1 cellular context compared by ENCODE assay signal in the genomic region with DNA sequence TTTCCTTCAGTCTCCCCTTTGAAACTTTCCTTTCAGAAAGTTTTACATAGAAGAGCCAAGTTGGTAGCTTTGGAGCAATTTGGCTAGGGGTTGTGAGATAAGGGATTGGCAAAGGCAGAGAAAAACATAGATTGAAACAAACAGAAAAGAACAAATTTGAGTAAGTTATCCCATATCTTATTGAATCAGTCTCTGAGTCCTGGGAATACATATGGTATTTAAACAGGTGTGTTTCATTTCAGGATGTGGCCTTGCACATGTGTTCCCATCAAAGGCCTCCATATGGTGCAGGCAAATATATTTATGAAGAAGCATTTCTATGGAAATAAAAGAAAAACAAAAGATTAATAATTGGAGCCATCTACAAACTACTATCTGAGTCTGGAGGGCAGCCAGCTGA.
TF ChIP-seq lines count a peak whose summit lies in the region.

No MANE protein-coding gene starts in this region.

TF ChIP-seq in GM23338, 12 proteins besides CTCF, POLR2A, EP300 and RAD21 (continued from another document):
- TF ChIP-seq CREB1 (CRISPR knock-in tag; IDR thresholded peaks at IDR 0.05; ENCODE audit: low read depth) (no peak), NANOG (IDR thresholded peaks at IDR 0.05; ENCODE audit: borderline replicate concordance) (no peak), JUNB (IDR thresholded peaks at IDR 0.05; ENCODE audit: unreplicated experiment) (no peak), ZNF114 (CRISPR knock-in tag; IDR thresholded peaks at IDR 0.05) (no peak), STAT1 (IDR thresholded peaks at IDR 0.05; ENCODE audit: unreplicated experiment) (no peak)
- TF ChIP-seq, protein P1, sequence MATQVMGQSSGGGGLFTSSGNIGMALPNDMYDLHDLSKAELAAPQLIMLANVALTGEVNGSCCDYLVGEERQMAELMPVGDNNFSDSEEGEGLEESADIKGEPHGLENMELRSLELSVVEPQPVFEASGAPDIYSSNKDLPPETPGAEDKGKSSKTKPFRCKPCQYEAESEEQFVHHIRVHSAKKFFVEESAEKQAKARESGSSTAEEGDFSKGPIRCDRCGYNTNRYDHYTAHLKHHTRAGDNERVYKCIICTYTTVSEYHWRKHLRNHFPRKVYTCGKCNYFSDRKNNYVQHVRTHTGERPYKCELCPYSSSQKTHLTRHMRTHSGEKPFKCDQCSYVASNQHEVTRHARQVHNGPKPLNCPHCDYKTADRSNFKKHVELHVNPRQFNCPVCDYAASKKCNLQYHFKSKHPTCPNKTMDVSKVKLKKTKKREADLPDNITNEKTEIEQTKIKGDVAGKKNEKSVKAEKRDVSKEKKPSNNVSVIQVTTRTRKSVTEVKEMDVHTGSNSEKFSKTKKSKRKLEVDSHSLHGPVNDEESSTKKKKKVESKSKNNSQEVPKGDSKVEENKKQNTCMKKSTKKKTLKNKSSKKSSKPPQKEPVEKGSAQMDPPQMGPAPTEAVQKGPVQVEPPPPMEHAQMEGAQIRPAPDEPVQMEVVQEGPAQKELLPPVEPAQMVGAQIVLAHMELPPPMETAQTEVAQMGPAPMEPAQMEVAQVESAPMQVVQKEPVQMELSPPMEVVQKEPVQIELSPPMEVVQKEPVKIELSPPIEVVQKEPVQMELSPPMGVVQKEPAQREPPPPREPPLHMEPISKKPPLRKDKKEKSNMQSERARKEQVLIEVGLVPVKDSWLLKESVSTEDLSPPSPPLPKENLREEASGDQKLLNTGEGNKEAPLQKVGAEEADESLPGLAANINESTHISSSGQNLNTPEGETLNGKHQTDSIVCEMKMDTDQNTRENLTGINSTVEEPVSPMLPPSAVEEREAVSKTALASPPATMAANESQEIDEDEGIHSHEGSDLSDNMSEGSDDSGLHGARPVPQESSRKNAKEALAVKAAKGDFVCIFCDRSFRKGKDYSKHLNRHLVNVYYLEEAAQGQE (IDR thresholded peaks at IDR 0.05; ENCODE audit: unreplicated experiment): no peak
- TF ChIP-seq, protein P2, sequence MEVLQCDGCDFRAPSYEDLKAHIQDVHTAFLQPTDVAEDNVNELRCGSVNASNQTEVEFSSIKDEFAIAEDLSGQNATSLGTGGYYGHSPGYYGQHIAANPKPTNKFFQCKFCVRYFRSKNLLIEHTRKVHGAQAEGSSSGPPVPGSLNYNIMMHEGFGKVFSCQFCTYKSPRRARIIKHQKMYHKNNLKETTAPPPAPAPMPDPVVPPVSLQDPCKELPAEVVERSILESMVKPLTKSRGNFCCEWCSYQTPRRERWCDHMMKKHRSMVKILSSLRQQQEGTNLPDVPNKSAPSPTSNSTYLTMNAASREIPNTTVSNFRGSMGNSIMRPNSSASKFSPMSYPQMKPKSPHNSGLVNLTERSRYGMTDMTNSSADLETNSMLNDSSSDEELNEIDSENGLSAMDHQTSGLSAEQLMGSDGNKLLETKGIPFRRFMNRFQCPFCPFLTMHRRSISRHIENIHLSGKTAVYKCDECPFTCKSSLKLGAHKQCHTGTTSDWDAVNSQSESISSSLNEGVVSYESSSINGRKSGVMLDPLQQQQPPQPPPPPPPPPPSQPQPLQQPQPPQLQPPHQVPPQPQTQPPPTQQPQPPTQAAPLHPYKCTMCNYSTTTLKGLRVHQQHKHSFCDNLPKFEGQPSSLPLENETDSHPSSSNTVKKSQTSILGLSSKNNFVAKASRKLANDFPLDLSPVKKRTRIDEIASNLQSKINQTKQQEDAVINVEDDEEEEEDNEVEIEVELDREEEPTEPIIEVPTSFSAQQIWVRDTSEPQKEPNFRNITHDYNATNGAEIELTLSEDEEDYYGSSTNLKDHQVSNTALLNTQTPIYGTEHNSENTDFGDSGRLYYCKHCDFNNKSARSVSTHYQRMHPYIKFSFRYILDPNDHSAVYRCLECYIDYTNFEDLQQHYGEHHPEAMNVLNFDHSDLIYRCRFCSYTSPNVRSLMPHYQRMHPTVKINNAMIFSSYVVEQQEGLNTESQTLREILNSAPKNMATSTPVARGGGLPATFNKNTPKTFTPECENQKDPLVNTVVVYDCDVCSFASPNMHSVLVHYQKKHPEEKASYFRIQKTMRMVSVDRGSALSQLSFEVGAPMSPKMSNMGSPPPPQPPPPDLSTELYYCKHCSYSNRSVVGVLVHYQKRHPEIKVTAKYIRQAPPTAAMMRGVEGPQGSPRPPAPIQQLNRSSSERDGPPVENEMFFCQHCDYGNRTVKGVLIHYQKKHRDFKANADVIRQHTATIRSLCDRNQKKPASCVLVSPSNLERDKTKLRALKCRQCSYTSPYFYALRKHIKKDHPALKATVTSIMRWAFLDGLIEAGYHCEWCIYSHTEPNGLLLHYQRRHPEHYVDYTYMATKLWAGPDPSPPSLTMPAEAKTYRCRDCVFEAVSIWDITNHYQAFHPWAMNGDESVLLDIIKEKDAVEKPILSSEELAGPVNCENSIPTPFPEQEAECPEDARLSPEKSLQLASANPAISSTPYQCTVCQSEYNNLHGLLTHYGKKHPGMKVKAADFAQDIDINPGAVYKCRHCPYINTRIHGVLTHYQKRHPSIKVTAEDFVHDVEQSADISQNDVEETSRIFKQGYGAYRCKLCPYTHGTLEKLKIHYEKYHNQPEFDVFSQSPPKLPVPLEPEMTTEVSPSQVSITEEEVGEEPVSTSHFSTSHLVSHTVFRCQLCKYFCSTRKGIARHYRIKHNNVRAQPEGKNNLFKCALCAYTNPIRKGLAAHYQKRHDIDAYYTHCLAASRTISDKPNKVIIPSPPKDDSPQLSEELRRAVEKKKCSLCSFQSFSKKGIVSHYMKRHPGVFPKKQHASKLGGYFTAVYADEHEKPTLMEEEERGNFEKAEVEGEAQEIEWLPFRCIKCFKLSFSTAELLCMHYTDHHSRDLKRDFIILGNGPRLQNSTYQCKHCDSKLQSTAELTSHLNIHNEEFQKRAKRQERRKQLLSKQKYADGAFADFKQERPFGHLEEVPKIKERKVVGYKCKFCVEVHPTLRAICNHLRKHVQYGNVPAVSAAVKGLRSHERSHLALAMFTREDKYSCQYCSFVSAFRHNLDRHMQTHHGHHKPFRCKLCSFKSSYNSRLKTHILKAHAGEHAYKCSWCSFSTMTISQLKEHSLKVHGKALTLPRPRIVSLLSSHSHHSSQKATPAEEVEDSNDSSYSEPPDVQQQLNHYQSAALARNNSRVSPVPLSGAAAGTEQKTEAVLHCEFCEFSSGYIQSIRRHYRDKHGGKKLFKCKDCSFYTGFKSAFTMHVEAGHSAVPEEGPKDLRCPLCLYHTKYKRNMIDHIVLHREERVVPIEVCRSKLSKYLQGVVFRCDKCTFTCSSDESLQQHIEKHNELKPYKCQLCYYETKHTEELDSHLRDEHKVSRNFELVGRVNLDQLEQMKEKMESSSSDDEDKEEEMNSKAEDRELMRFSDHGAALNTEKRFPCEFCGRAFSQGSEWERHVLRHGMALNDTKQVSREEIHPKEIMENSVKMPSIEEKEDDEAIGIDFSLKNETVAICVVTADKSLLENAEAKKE (CRISPR knock-in tag; IDR thresholded peaks at IDR 0.05): no peak
